1 cellular context compared by ENCODE assay signal in genomic region chr12:107681836-107682820, GRCh38.
TF ChIP-seq lines count a peak whose summit lies in the region.

No MANE protein-coding gene starts in this region.

TF ChIP-seq in HepG2, 621 proteins besides CTCF, POLR2A, EP300 and RAD21 (continued from another document and continues in another):
- TF ChIP-seq CSRNP1 (CRISPR knock-in tag; IDR thresholded peaks at IDR 0.05) (no peak), ZNF670 (CRISPR knock-in tag; IDR thresholded peaks at IDR 0.05; ENCODE audit: borderline replicate concordance) (peak; percentile 84), ZNF232 (CRISPR knock-in tag; IDR thresholded peaks at IDR 0.05; ENCODE audit: borderline replicate concordance) (peak; percentile 55; the same call in 1 of the 2 replicates), ZNF292 (CRISPR knock-in tag; IDR thresholded peaks at IDR 0.05; ENCODE audit: borderline replicate concordance, low read depth) (no peak), ZFP62 (CRISPR knock-in tag; IDR thresholded peaks at IDR 0.05) (no peak), PLRG1 (conservative IDR thresholded peaks at IDR 0.05) (no peak), EEA1 (CRISPR knock-in tag; IDR thresholded peaks at IDR 0.05; ENCODE audit: borderline replicate concordance) (peak; percentile 64; the same call in 1 of the 2 replicates), ZFP36L1 (CRISPR knock-in tag; IDR thresholded peaks at IDR 0.05) (no peak), RNF219 (CRISPR knock-in tag; IDR thresholded peaks at IDR 0.05) (no peak), ZNF317 (CRISPR knock-in tag; IDR thresholded peaks at IDR 0.05) (no peak), YEATS2 (CRISPR knock-in tag; IDR thresholded peaks at IDR 0.05; ENCODE audit: borderline replicate concordance) (peak; percentile 64; the same call in 1 of the 2 replicates), ZNF331 (CRISPR knock-in tag; IDR thresholded peaks at IDR 0.05) (peak; percentile 75; the same call in 1 of the 2 replicates), PHF20 (CRISPR knock-in tag; IDR thresholded peaks at IDR 0.05) (peak; percentile 68; the same call in 1 of the 2 replicates), TEAD3 (CRISPR knock-in tag; optimal IDR thresholded peaks at IDR 0.05; ENCODE audit: borderline replicate concordance) (peak; percentile 53), NR2C2 (CRISPR knock-in tag; IDR thresholded peaks at IDR 0.05; ENCODE audit: borderline replicate concordance) (peak; percentile 69; the same call in 1 of the 2 replicates), RCOR2 (CRISPR knock-in tag; IDR thresholded peaks at IDR 0.05) (no peak), CHD4 (IDR thresholded peaks at IDR 0.05; ENCODE audit: borderline replicate concordance, low read length) (no peak), ZNF652 (CRISPR knock-in tag; IDR thresholded peaks at IDR 0.05; ENCODE audit: borderline replicate concordance, low read depth) (no peak), ZIK1 (CRISPR knock-in tag; IDR thresholded peaks at IDR 0.05; ENCODE audit: borderline replicate concordance, low read depth) (no peak), ZBTB4 (CRISPR knock-in tag; IDR thresholded peaks at IDR 0.05; ENCODE audit: borderline replicate concordance) (0 out of 2 replicates have a peak, but pooled peaks have one; percentile 36), ATF7-NPFF (CRISPR knock-in tag; IDR thresholded peaks at IDR 0.05; ENCODE audit: low read depth) (no peak; the same call in 1 of the 2 replicates), NFKBIZ (CRISPR knock-in tag; IDR thresholded peaks at IDR 0.05) (no peak), BRCA1 (CRISPR knock-in tag; IDR thresholded peaks at IDR 0.05) (0 out of 2 replicates have a peak, but pooled peaks have one; percentile 36), SNRNP70 (IDR thresholded peaks at IDR 0.05; ENCODE audit: low read depth, low read length) (no peak), ZNF333 (CRISPR knock-in tag; IDR thresholded peaks at IDR 0.05; ENCODE audit: borderline replicate concordance) (no peak), ZNF10 (CRISPR knock-in tag; IDR thresholded peaks at IDR 0.05; ENCODE audit: borderline replicate concordance, low read depth) (no peak), NR2F1 (CRISPR knock-in tag; IDR thresholded peaks at IDR 0.05) (no peak), YEATS4 (CRISPR knock-in tag; IDR thresholded peaks at IDR 0.05; ENCODE audit: borderline replicate concordance) (peak; percentile 72; the same call in 1 of the 2 replicates), PCBP1 (IDR thresholded peaks at IDR 0.05; ENCODE audit: borderline replicate concordance, low read depth, low read length) (0 out of 2 replicates have a peak, but pooled peaks have one; percentile 31), STAG1 (CRISPR knock-in tag; IDR thresholded peaks at IDR 0.05) (no peak), ZC3H13 (CRISPR knock-in tag; IDR thresholded peaks at IDR 0.05) (no peak), FOXO4 (CRISPR knock-in tag; conservative IDR thresholded peaks at IDR 0.05) (no peak), ZNF296 (CRISPR knock-in tag; conservative IDR thresholded peaks at IDR 0.05) (no peak), POLR2AphosphoS2 (IDR thresholded peaks at IDR 0.05; ENCODE audit: low read depth, low read length) (peak; percentile 90; the same call in 1 of the 2 replicates), HOXD1 (CRISPR knock-in tag; IDR thresholded peaks at IDR 0.05) (0 out of 2 replicates have a peak, but pooled peaks have one; percentile 28), EED (CRISPR knock-in tag; IDR thresholded peaks at IDR 0.05) (no peak), ZNF543 (CRISPR knock-in tag; IDR thresholded peaks at IDR 0.05) (peak; percentile 83), ZNF136 (CRISPR knock-in tag; IDR thresholded peaks at IDR 0.05; ENCODE audit: low read depth) (0 out of 2 replicates have a peak, but pooled peaks have one; percentile 41), FOXP1 (IDR thresholded peaks at IDR 0.05) (no peak), FOXP1 (CRISPR knock-in tag; IDR thresholded peaks at IDR 0.05) (no peak), JUNB (CRISPR knock-in tag; IDR thresholded peaks at IDR 0.05; ENCODE audit: borderline replicate concordance) (no peak), ZZZ3 (CRISPR knock-in tag; IDR thresholded peaks at IDR 0.05; ENCODE audit: borderline replicate concordance) (no peak), ZNF619 (CRISPR knock-in tag; IDR thresholded peaks at IDR 0.05) (no peak), ZNF224 (CRISPR knock-in tag; IDR thresholded peaks at IDR 0.05) (no peak), SALL1 (CRISPR knock-in tag; IDR thresholded peaks at IDR 0.05) (peak; percentile 78), ZNF839 (CRISPR knock-in tag; IDR thresholded peaks at IDR 0.05; ENCODE audit: borderline replicate concordance) (no peak), PAWR (CRISPR knock-in tag; IDR thresholded peaks at IDR 0.05; ENCODE audit: borderline replicate concordance) (no peak), BORCS8-MEF2B (CRISPR knock-in tag; IDR thresholded peaks at IDR 0.05) (0 out of 2 replicates have a peak, but pooled peaks have one; percentile 39)
- TF ChIP-seq, protein P1, sequence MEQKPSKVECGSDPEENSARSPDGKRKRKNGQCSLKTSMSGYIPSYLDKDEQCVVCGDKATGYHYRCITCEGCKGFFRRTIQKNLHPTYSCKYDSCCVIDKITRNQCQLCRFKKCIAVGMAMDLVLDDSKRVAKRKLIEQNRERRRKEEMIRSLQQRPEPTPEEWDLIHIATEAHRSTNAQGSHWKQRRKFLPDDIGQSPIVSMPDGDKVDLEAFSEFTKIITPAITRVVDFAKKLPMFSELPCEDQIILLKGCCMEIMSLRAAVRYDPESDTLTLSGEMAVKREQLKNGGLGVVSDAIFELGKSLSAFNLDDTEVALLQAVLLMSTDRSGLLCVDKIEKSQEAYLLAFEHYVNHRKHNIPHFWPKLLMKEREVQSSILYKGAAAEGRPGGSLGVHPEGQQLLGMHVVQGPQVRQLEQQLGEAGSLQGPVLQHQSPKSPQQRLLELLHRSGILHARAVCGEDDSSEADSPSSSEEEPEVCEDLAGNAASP (CRISPR knock-in tag; IDR thresholded peaks at IDR 0.05; ENCODE audit: borderline replicate concordance) = no peak
- TF ChIP-seq, protein P2, sequence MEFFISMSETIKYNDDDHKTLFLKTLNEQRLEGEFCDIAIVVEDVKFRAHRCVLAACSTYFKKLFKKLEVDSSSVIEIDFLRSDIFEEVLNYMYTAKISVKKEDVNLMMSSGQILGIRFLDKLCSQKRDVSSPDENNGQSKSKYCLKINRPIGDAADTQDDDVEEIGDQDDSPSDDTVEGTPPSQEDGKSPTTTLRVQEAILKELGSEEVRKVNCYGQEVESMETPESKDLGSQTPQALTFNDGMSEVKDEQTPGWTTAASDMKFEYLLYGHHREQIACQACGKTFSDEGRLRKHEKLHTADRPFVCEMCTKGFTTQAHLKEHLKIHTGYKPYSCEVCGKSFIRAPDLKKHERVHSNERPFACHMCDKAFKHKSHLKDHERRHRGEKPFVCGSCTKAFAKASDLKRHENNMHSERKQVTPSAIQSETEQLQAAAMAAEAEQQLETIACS (CRISPR knock-in tag; IDR thresholded peaks at IDR 0.05) = no peak
- TF ChIP-seq, protein P3, sequence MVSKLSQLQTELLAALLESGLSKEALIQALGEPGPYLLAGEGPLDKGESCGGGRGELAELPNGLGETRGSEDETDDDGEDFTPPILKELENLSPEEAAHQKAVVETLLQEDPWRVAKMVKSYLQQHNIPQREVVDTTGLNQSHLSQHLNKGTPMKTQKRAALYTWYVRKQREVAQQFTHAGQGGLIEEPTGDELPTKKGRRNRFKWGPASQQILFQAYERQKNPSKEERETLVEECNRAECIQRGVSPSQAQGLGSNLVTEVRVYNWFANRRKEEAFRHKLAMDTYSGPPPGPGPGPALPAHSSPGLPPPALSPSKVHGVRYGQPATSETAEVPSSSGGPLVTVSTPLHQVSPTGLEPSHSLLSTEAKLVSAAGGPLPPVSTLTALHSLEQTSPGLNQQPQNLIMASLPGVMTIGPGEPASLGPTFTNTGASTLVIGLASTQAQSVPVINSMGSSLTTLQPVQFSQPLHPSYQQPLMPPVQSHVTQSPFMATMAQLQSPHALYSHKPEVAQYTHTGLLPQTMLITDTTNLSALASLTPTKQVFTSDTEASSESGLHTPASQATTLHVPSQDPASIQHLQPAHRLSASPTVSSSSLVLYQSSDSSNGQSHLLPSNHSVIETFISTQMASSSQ (IDR thresholded peaks at IDR 0.05; ENCODE audit: low read depth) = no peak
- TF ChIP-seq, protein P3 (CRISPR knock-in tag; IDR thresholded peaks at IDR 0.05; ENCODE audit: borderline replicate concordance) = peak; percentile 61; the same call in 1 of the 2 replicates
- TF ChIP-seq, protein P4, sequence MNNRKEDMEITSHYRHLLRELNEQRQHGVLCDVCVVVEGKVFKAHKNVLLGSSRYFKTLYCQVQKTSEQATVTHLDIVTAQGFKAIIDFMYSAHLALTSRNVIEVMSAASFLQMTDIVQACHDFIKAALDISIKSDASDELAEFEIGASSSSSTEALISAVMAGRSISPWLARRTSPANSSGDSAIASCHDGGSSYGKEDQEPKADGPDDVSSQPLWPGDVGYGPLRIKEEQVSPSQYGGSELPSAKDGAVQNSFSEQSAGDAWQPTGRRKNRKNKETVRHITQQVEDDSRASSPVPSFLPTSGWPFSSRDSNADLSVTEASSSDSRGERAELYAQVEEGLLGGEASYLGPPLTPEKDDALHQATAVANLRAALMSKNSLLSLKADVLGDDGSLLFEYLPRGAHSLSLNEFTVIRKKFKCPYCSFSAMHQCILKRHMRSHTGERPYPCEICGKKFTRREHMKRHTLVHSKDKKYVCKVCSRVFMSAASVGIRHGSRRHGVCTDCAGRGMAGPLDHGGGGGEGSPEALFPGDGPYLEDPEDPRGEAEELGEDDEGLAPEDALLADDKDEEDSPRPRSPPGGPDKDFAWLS (CRISPR knock-in tag; IDR thresholded peaks at IDR 0.05; ENCODE audit: borderline replicate concordance) = no peak
